Comparison of ENCODE assay signal across 24 cellular contexts in genomic region chr11:74004046-74004693, GRCh38. TPM values are rescaled to one million over a fixed set of nuclear protein-coding genes. Genes with fewer than 3 reads are reported as not detected.
DNase-seq lines count a peak whose midpoint lies in the region; ATAC-seq and TF ChIP-seq lines count a peak whose summit lies in the region.
"Had no signal": no experiment of that assay in that cellular context is flagged by ENCODE, and none has a peak within 500 bp of the region (broad histone marks: within the 10 kb centered on the region; RNA-seq: fewer than 3 reads in every experiment).

No MANE protein-coding gene starts in this region.

- H3K27ac Mint-ChIP-seq in activated naive CD4-positive, alpha-beta T cell treated with anti-CD3 and anti-CD28 coated beads, Interleukin-2, amount 10 ng/mL, durations not matched to agents 7 days and 5 days: peak overlapping the region; percentile 77
- no peak overlapping the region for H3K27ac Mint-ChIP-seq in activated naive CD4-positive, alpha-beta T cell treated with anti-CD3 and anti-CD28 coated beads for 36 hours
- H3K27ac Mint-ChIP-seq in activated CD8-positive, alpha-beta T cell treated with anti-CD3 and anti-CD28 coated beads, Interleukin-2, amount 10 ng/mL, durations not matched to agents 7 days and 5 days: peak overlapping the region; percentile 87
- H3K27ac Mint-ChIP-seq in immature natural killer cell: peak overlapping the region; percentile 93 to 98 (median 96)
- H3K27ac Mint-ChIP-seq in stimulated activated effector memory CD8-positive, alpha-beta T cell treated with anti-CD3 and anti-CD28 coated beads, Interleukin-12 subunit alpha, Interleukin-12 subunit beta, amount 100 ng/mL, for 72 hours: peak overlapping the region; percentile 50

- no peak for TF ChIP-seq POLR2A in stomach (IDR thresholded peaks at IDR 0.05)

- H3K9me3 Mint-ChIP-seq in activated naive CD4-positive, alpha-beta T cell treated with anti-CD3 and anti-CD28 coated beads, Interleukin-2, amount 10 ng/mL, durations not matched to agents 7 days and 5 days: no peaks in the 10 kb centered on the region
- H3K9me3 Mint-ChIP-seq in activated naive CD4-positive, alpha-beta T cell treated with anti-CD3 and anti-CD28 coated beads for 36 hours: no peaks in the 10 kb centered on the region
- H3K9me3 Mint-ChIP-seq in activated CD8-positive, alpha-beta T cell treated with anti-CD3 and anti-CD28 coated beads, Interleukin-2, amount 10 ng/mL, durations not matched to agents 7 days and 5 days (ENCODE audit: insufficient read depth): no peaks in the 10 kb centered on the region
- no peaks in the 10 kb centered on the region for H3K9me3 Mint-ChIP-seq in immature natural killer cell
- no peaks in the 10 kb centered on the region for H3K9me3 Mint-ChIP-seq in stimulated activated effector memory CD8-positive, alpha-beta T cell treated with anti-CD3 and anti-CD28 coated beads, Interleukin-12 subunit alpha, Interleukin-12 subunit beta, amount 100 ng/mL, for 72 hours

- no peak for TF ChIP-seq EP300 in stomach (IDR thresholded peaks at IDR 0.05)

- no peaks in the 10 kb centered on the region for H3K9me3 ChIP-seq in stomach
- H3K9me3 ChIP-seq: adrenal gland, vagina had no signal

- H3K4me1 Mint-ChIP-seq in activated naive CD4-positive, alpha-beta T cell treated with anti-CD3 and anti-CD28 coated beads, Interleukin-2, amount 10 ng/mL, durations not matched to agents 7 days and 5 days: peaks cover 61% of the 10 kb centered on the region
- H3K4me1 Mint-ChIP-seq in activated naive CD4-positive, alpha-beta T cell treated with anti-CD3 and anti-CD28 coated beads for 36 hours (ENCODE audit: low read depth): peaks cover 53% of the 10 kb centered on the region
- H3K4me1 Mint-ChIP-seq in activated CD8-positive, alpha-beta T cell treated with anti-CD3 and anti-CD28 coated beads, Interleukin-2, amount 10 ng/mL, durations not matched to agents 7 days and 5 days (ENCODE audit: low read depth): peaks cover 67% of the 10 kb centered on the region
- H3K4me1 Mint-ChIP-seq in immature natural killer cell: peaks cover 93 to 95% of the 10 kb centered on the region in 2 donors
- H3K4me1 Mint-ChIP-seq in stimulated activated effector memory CD8-positive, alpha-beta T cell treated with anti-CD3 and anti-CD28 coated beads, Interleukin-12 subunit alpha, Interleukin-12 subunit beta, amount 100 ng/mL, for 72 hours: peaks cover 80% of the 10 kb centered on the region

- DNase-seq in activated naive CD4-positive, alpha-beta T cell treated with anti-CD3 and anti-CD28 coated beads, Interleukin-2, amount 10 ng/mL, durations not matched to agents 7 days and 5 days: no peak
- DNase-seq in activated naive CD4-positive, alpha-beta T cell treated with anti-CD3 and anti-CD28 coated beads for 36 hours: no peak
- DNase-seq in activated CD8-positive, alpha-beta T cell treated with anti-CD3 and anti-CD28 coated beads, Interleukin-2, amount 10 ng/mL, durations not matched to agents 7 days and 5 days: no peak
- DNase-seq in immature natural killer cell: no peak
- DNase-seq in stimulated activated effector memory CD8-positive, alpha-beta T cell treated with anti-CD3 and anti-CD28 coated beads, Interleukin-12 subunit alpha, Interleukin-12 subunit beta, amount 100 ng/mL, for 72 hours (ENCODE audit: low spot score in 2 of 2): no peak
- DNase-seq in stomach: no peak
- no peak for DNase-seq in NCI-H748 (lab: John Stamatoyannopoulos, UW; ENCODE audit: unreplicated experiment)
- DNase-seq in SW480 (ENCODE audit: low spot score): no peak
- DNase-seq: activated CD4-positive, CD25-positive, alpha-beta regulatory T cell treated with anti-CD3 and anti-CD28 coated beads, Interleukin-2, amount 50 U/mL, for 72 hours; adrenal gland; C1 segment of cervical spinal cord; DMS153; dorsolateral prefrontal cortex; foreskin fibroblast; GDM1; Kasumi-1; NCI-H1048; NCI-H2081 treated with DMSO at 0.1 percent for 48 hours; NCI-H446 treated with DMSO at 0.1 percent for 48 hours; retina had no signal

- POLR2A ChIA-PET in activated CD8-positive, alpha-beta T cell treated with anti-CD3 and anti-CD28 coated beads, Interleukin-2, amount 10 ng/mL, durations not matched to agents 7 days and 5 days (lab: Charles Lee): interaction anchor here (0.6 to 4.8 kb wide), 5 partner anchors 9 to 66 kb away, joined by 3 to 66 read pairs (median 4); partner anchors contain the start of gene UCP2

- 82 to 95% (median 93%) methylated on average over 6 of the region's 6 CpGs for WGBS in stomach, 5 donors

- H3K4me3 Mint-ChIP-seq in activated naive CD4-positive, alpha-beta T cell treated with anti-CD3 and anti-CD28 coated beads, Interleukin-2, amount 10 ng/mL, durations not matched to agents 7 days and 5 days: no peak overlapping the region
- no peak overlapping the region for H3K4me3 Mint-ChIP-seq in activated naive CD4-positive, alpha-beta T cell treated with anti-CD3 and anti-CD28 coated beads for 36 hours
- H3K4me3 Mint-ChIP-seq in activated CD8-positive, alpha-beta T cell treated with anti-CD3 and anti-CD28 coated beads, Interleukin-2, amount 10 ng/mL, durations not matched to agents 7 days and 5 days: no peak overlapping the region
- H3K4me3 Mint-ChIP-seq in immature natural killer cell: peak overlapping the region; percentile 30 to 92 (median 54)
- H3K4me3 Mint-ChIP-seq in stimulated activated effector memory CD8-positive, alpha-beta T cell treated with anti-CD3 and anti-CD28 coated beads, Interleukin-12 subunit alpha, Interleukin-12 subunit beta, amount 100 ng/mL, for 72 hours: no peak overlapping the region

- no peaks in the 10 kb centered on the region for H3K27me3 ChIP-seq in stomach
- H3K27me3 ChIP-seq: adrenal gland, cardiac muscle cell, dorsolateral prefrontal cortex, vagina had no signal

- intact Hi-C loops in activated naive CD4-positive, alpha-beta T cell treated with anti-CD3 and anti-CD28 coated beads for 36 hours (cut with micrococcal nuclease): no loop called here
- intact Hi-C loops in stomach (cut with DNase I; ENCODE audit: low total_unique reads): no loop called here

- H3K27ac ChIP-seq in stomach: no peak overlapping the region
- H3K27ac ChIP-seq: adrenal gland, cardiac muscle cell, vagina had no signal

- H3K36me3 ChIP-seq in stomach: peaks cover 12 to 34% (median 23%) of the 10 kb centered on the region in 4 donors

- H3K4me3 ChIP-seq in stomach: no peak overlapping the region
- H3K4me3 ChIP-seq: adrenal gland, cardiac muscle cell, dorsolateral prefrontal cortex, vagina had no signal

- no peaks in the 10 kb centered on the region for H3K27me3 Mint-ChIP-seq in activated naive CD4-positive, alpha-beta T cell treated with anti-CD3 and anti-CD28 coated beads, Interleukin-2, amount 10 ng/mL, durations not matched to agents 7 days and 5 days
- H3K27me3 Mint-ChIP-seq in activated naive CD4-positive, alpha-beta T cell treated with anti-CD3 and anti-CD28 coated beads for 36 hours (ENCODE audit: low read depth): no peaks in the 10 kb centered on the region
- no peaks in the 10 kb centered on the region for H3K27me3 Mint-ChIP-seq in activated CD8-positive, alpha-beta T cell treated with anti-CD3 and anti-CD28 coated beads, Interleukin-2, amount 10 ng/mL, durations not matched to agents 7 days and 5 days (ENCODE audit: low read depth)
- peaks cover 0 to 9% (median 5%) of the 10 kb centered on the region in 3 donors for H3K27me3 Mint-ChIP-seq in immature natural killer cell (ENCODE audit: low read depth in 3 of 3)

- CTCF ChIA-PET in activated naive CD4-positive, alpha-beta T cell treated with anti-CD3 and anti-CD28 coated beads, Interleukin-2, amount 10 ng/mL, durations not matched to agents 7 days and 5 days (lab: Charles Lee): interaction anchor here (1.0 to 1.8 kb wide), 5 partner anchors 11 to 167 kb away, joined by 3 to 7 read pairs (median 3); partner anchors contain the start of genes C2CD3 and PPME1
- CTCF ChIA-PET in activated naive CD4-positive, alpha-beta T cell treated with anti-CD3 and anti-CD28 coated beads for 36 hours (lab: Charles Lee): interaction anchor here (1.7 kb wide), 1 partner anchor 15 kb away, joined by 7 read pairs; no protein-coding TSS in a partner anchor
- CTCF ChIA-PET in activated CD8-positive, alpha-beta T cell treated with anti-CD3 and anti-CD28 coated beads, Interleukin-2, amount 10 ng/mL, durations not matched to agents 7 days and 5 days (lab: Charles Lee): interaction anchor here (0.9 to 1.9 kb wide), 6 partner anchors 9 to 141 kb away, joined by 3 to 10 read pairs (median 4); no protein-coding TSS in a partner anchor

- no peak for TF ChIP-seq CTCF in stomach (IDR thresholded peaks at IDR 0.05)

- ATAC-seq in activated CD8-positive, alpha-beta T cell treated with anti-CD3 and anti-CD28 coated beads, Interleukin-2, amount 10 ng/mL, durations not matched to agents 7 days and 5 days: no peak
- no peak for ATAC-seq in stimulated activated effector memory CD8-positive, alpha-beta T cell treated with anti-CD3 and anti-CD28 coated beads, Interleukin-12 subunit alpha, Interleukin-12 subunit beta, amount 100 ng/mL, for 72 hours
- ATAC-seq: HCT116 had no signal

- H3K4me1 ChIP-seq in stomach: peaks cover 0 to 12% (median 6%) of the 10 kb centered on the region in 4 donors
- H3K4me1 ChIP-seq: adrenal gland, vagina had no signal

- peaks cover 25% of the 10 kb centered on the region for H3K36me3 Mint-ChIP-seq in activated naive CD4-positive, alpha-beta T cell treated with anti-CD3 and anti-CD28 coated beads, Interleukin-2, amount 10 ng/mL, durations not matched to agents 7 days and 5 days
- no peaks in the 10 kb centered on the region for H3K36me3 Mint-ChIP-seq in activated naive CD4-positive, alpha-beta T cell treated with anti-CD3 and anti-CD28 coated beads for 36 hours (ENCODE audit: low read depth)
- peaks cover 29% of the 10 kb centered on the region for H3K36me3 Mint-ChIP-seq in activated CD8-positive, alpha-beta T cell treated with anti-CD3 and anti-CD28 coated beads, Interleukin-2, amount 10 ng/mL, durations not matched to agents 7 days and 5 days (ENCODE audit: low read depth)
- peaks cover 4 to 30% (median 25%) of the 10 kb centered on the region in 3 donors for H3K36me3 Mint-ChIP-seq in immature natural killer cell
- peaks cover 6% of the 10 kb centered on the region for H3K36me3 Mint-ChIP-seq in stimulated activated effector memory CD8-positive, alpha-beta T cell treated with anti-CD3 and anti-CD28 coated beads, Interleukin-12 subunit alpha, Interleukin-12 subunit beta, amount 100 ng/mL, for 72 hours

RNA-seq across cellular contexts. Expression of gene UCP3, which starts 4.7 kb away (rescaled TPM):
- under 1 TPM; 0.32 to 0.83 TPM for total RNA-seq in activated naive CD4-positive, alpha-beta T cell treated with anti-CD3 and anti-CD28 coated beads for 36 hours
- 1 to 10 TPM; 2.9 TPM for total RNA-seq in activated CD8-positive, alpha-beta T cell treated with anti-CD3 and anti-CD28 coated beads, Interleukin-2, amount 10 ng/mL, durations not matched to agents 7 days and 5 days
- polyA plus RNA-seq in immature natural killer cell: 1 to 10 TPM in 1 of 3 donors, under 1 TPM in 2; 0.41 to 1.3 (median 0.52) TPM
- 10 to 100 TPM in 1 of 5 donors, 1 to 10 TPM in 1, under 1 TPM in 2, not detected in 1; under 0.01 to 28.0 (median 1.3) TPM for total RNA-seq in stomach
- 1 to 10 TPM in 1 of 3 donors, under 1 TPM in 2; 0.19 to 1.4 (median 0.70) TPM for polyA plus RNA-seq in stomach

RNA-seq across cellular contexts. Expression of gene UCP2, which starts 21.5 kb away (rescaled TPM):
- total RNA-seq in activated naive CD4-positive, alpha-beta T cell treated with anti-CD3 and anti-CD28 coated beads for 36 hours: 100 to 1,000 TPM; 149 to 157 TPM
- 100 to 1,000 TPM; 205 to 218 TPM for total RNA-seq in activated CD8-positive, alpha-beta T cell treated with anti-CD3 and anti-CD28 coated beads, Interleukin-2, amount 10 ng/mL, durations not matched to agents 7 days and 5 days
- polyA plus RNA-seq in immature natural killer cell: 1,000 to 10,000 TPM; 1,092 to 2,060 (median 1,799) TPM
- total RNA-seq in stomach: 100 to 1,000 TPM in 1 of 5 donors, 10 to 100 TPM in 4; 15.2 to 111 (median 41.9) TPM
- 10 to 100 TPM; 21.9 to 55.3 (median 49.3) TPM for polyA plus RNA-seq in stomach

RNA-seq across cellular contexts. Expression of gene DNAJB13, which starts 53.3 kb away (rescaled TPM):
- total RNA-seq in activated naive CD4-positive, alpha-beta T cell treated with anti-CD3 and anti-CD28 coated beads for 36 hours: under 1 TPM in 1 of 2 experiments, not detected in 1; 0.26 TPM
- total RNA-seq in activated CD8-positive, alpha-beta T cell treated with anti-CD3 and anti-CD28 coated beads, Interleukin-2, amount 10 ng/mL, durations not matched to agents 7 days and 5 days: not detected
- polyA plus RNA-seq in immature natural killer cell (not detected), stomach (under 1 TPM in 1 of 3 donors, not detected in 2; 0.28 TPM)
- not detected for total RNA-seq in stomach
- total RNA-seq: vagina had no signal
- polyA plus RNA-seq: cardiac muscle cell, liver had no signal

Comparison
In these comparisons a context has a peak if more than half of its experiments do, and no peak if none do; other contexts are left out.
1. H3K4me3 Mint-ChIP-seq: peak in immature natural killer cell (5 of 5); none in activated naive CD4-positive, alpha-beta T cell treated with anti-CD3 and anti-CD28 coated beads, Interleukin-2, amount 10 ng/mL, durations not matched to agents 7 days and 5 days (single experiment), activated naive CD4-positive, alpha-beta T cell treated with anti-CD3 and anti-CD28 coated beads for 36 hours (single experiment), activated CD8-positive, alpha-beta T cell treated with anti-CD3 and anti-CD28 coated beads, Interleukin-2, amount 10 ng/mL, durations not matched to agents 7 days and 5 days (single experiment) and stimulated activated effector memory CD8-positive, alpha-beta T cell treated with anti-CD3 and anti-CD28 coated beads, Interleukin-12 subunit alpha, Interleukin-12 subunit beta, amount 100 ng/mL, for 72 hours (single experiment).